Comparison of ENCODE assay signal across 8 cellular contexts in the genomic region with DNA sequence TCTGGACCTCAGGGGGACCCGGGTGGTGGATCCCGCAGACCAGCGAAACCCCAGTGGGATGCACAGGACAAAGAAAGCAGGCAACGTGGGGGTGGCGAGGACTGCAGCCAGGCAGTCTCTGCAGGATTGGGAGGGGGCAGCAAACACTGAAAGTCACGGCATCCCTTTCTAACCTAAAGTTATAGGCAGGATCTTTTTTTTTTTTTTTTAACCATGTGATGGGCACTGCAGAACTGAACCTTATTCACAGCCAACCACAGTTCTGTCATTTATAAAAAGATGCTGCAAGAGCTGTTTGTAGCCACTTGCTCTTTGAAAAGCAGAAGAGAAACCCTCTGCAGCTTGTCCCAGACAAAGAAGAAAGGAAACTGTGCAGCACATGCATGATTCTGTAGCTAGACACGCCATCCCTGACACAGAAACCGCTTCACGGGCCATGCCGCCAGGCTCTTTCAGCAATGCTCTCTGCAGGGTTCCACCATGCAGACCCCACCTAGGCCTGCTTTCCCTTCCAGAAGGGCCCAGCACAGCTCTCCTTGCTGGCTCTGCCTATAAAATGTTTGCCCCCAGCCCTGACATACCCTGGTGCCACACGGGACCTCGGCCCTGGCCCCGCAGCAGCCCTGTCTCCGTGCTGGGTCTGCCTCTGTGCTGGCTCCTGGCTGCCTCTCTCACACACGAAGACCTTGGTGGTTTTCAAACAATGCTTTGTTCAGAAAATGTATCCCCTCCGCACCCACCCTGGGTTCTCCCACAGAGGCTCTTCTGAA.
DNase-seq lines count a peak whose midpoint lies in the region; ATAC-seq and TF ChIP-seq lines count a peak whose summit lies in the region.

No MANE protein-coding gene starts in this region.

- H3K9me3 Mint-ChIP-seq in CD14-positive monocyte: no peaks in the 10 kb centered on the region
- H3K9me3 Mint-ChIP-seq in effector memory CD8-positive, alpha-beta T cell: no peaks in the 10 kb centered on the region
- no peaks in the 10 kb centered on the region for H3K9me3 Mint-ChIP-seq in activated T-helper 1 cell treated with anti-CD3 and anti-CD28 coated beads, Interleukin-12 subunit alpha, Interleukin-12 subunit beta, Interleukin-2, Interleukin-4 antibody, amounts not matched to agents 30 ng/mL and 10 ng/mL and 1 ng/mL, durations not matched to agents 14 hours and 24 hours and 36 hours

- ATAC-seq in GM19372 (IDR thresholded peaks at IDR 0.05; ENCODE audit: low read depth, unreplicated experiment) (peak; percentile 90), HG03196 (IDR thresholded peaks at IDR 0.05; ENCODE audit: unreplicated experiment) (peak; percentile 75)
- ATAC-seq in effector memory CD8-positive, alpha-beta T cell (replicated peaks): no peak

- no peaks in the 10 kb centered on the region for H3K27me3 Mint-ChIP-seq in CD14-positive monocyte (ENCODE audit: low read depth in 3 of 3)
- no peaks in the 10 kb centered on the region for H3K27me3 Mint-ChIP-seq in effector memory CD8-positive, alpha-beta T cell
- H3K27me3 Mint-ChIP-seq in activated T-helper 1 cell treated with anti-CD3 and anti-CD28 coated beads, Interleukin-12 subunit alpha, Interleukin-12 subunit beta, Interleukin-2, Interleukin-4 antibody, amounts not matched to agents 30 ng/mL and 10 ng/mL and 1 ng/mL, durations not matched to agents 14 hours and 24 hours and 36 hours (ENCODE audit: insufficient read depth): no peaks in the 10 kb centered on the region

- H3K36me3 Mint-ChIP-seq in CD14-positive monocyte: peaks cover 22 to 67% of the 10 kb centered on the region in 2 donors
- peaks cover 6% of the 10 kb centered on the region for H3K36me3 Mint-ChIP-seq in effector memory CD8-positive, alpha-beta T cell (ENCODE audit: insufficient read depth)
- peaks cover 10% of the 10 kb centered on the region for H3K36me3 Mint-ChIP-seq in activated T-helper 1 cell treated with anti-CD3 and anti-CD28 coated beads, Interleukin-12 subunit alpha, Interleukin-12 subunit beta, Interleukin-2, Interleukin-4 antibody, amounts not matched to agents 30 ng/mL and 10 ng/mL and 1 ng/mL, durations not matched to agents 14 hours and 24 hours and 36 hours (ENCODE audit: low read depth)

- peak; percentile 66 for DNase-seq in CD14-positive monocyte (ENCODE audit: low spot score)
- DNase-seq in effector memory CD8-positive, alpha-beta T cell: no peak
- DNase-seq in activated T-helper 1 cell treated with anti-CD3 and anti-CD28 coated beads, Interleukin-12 subunit alpha, Interleukin-12 subunit beta, Interleukin-2, Interleukin-4 antibody, amounts not matched to agents 30 ng/mL and 10 ng/mL and 1 ng/mL, durations not matched to agents 14 hours and 24 hours and 36 hours (ENCODE audit: low spot score): no peak
- no peak for DNase-seq in NCI-H146 (lab: John Stamatoyannopoulos, UW)
- no peak for DNase-seq in NCI-H1092 treated with DMSO at 0.1 percent for 48 hours (lab: John Stamatoyannopoulos, UW)
- no peak for DNase-seq in AG08396 (ENCODE audit: low spot score)

- no peak for TF ChIP-seq CTCF in CD14-positive monocyte (IDR thresholded peaks at IDR 0.05)

- peaks cover 43% of the 10 kb centered on the region for H3K4me1 Mint-ChIP-seq in CD14-positive monocyte
- peaks cover 18 to 22% of the 10 kb centered on the region in 2 donors for H3K4me1 Mint-ChIP-seq in effector memory CD8-positive, alpha-beta T cell (ENCODE audit: low read depth in 2 of 2)
- peaks cover 32% of the 10 kb centered on the region for H3K4me1 Mint-ChIP-seq in activated T-helper 1 cell treated with anti-CD3 and anti-CD28 coated beads, Interleukin-12 subunit alpha, Interleukin-12 subunit beta, Interleukin-2, Interleukin-4 antibody, amounts not matched to agents 30 ng/mL and 10 ng/mL and 1 ng/mL, durations not matched to agents 14 hours and 24 hours and 36 hours (ENCODE audit: low read depth)

- H3K4me3 Mint-ChIP-seq in CD14-positive monocyte: peak overlapping the region; percentile 51 to 63
- no peak overlapping the region for H3K4me3 Mint-ChIP-seq in effector memory CD8-positive, alpha-beta T cell
- no peak overlapping the region for H3K4me3 Mint-ChIP-seq in activated T-helper 1 cell treated with anti-CD3 and anti-CD28 coated beads, Interleukin-12 subunit alpha, Interleukin-12 subunit beta, Interleukin-2, Interleukin-4 antibody, amounts not matched to agents 30 ng/mL and 10 ng/mL and 1 ng/mL, durations not matched to agents 14 hours and 24 hours and 36 hours

- H3K27ac Mint-ChIP-seq in CD14-positive monocyte: peak overlapping the region; percentile 87 to 91 (median 89)
- H3K27ac Mint-ChIP-seq in effector memory CD8-positive, alpha-beta T cell: peak overlapping the region; percentile 54 to 71
- no peak overlapping the region for H3K27ac Mint-ChIP-seq in activated T-helper 1 cell treated with anti-CD3 and anti-CD28 coated beads, Interleukin-12 subunit alpha, Interleukin-12 subunit beta, Interleukin-2, Interleukin-4 antibody, amounts not matched to agents 30 ng/mL and 10 ng/mL and 1 ng/mL, durations not matched to agents 14 hours and 24 hours and 36 hours

- intact Hi-C loops in CD14-positive monocyte (cut with micrococcal nuclease): loop anchor here (5.0 to 10.0 kb wide), 2 partner anchors 69 to 324 kb away; partner anchors contain the start of gene APMAP (in 1 of the 2)
- intact Hi-C loops in activated T-helper 1 cell treated with anti-CD3 and anti-CD28 coated beads, Interleukin-12 subunit alpha, Interleukin-12 subunit beta, Interleukin-2, Interleukin-4 antibody, amounts not matched to agents 30 ng/mL and 10 ng/mL and 1 ng/mL, durations not matched to agents 14 hours and 24 hours and 36 hours (cut with micrococcal nuclease): no loop called here

Comparison
In these comparisons a context has a peak if more than half of its experiments do, and no peak if none do; other contexts are left out.
1. H3K4me3 Mint-ChIP-seq: peak in CD14-positive monocyte (2 of 2); none in effector memory CD8-positive, alpha-beta T cell (0 of 2) and activated T-helper 1 cell treated with anti-CD3 and anti-CD28 coated beads, Interleukin-12 subunit alpha, Interleukin-12 subunit beta, Interleukin-2, Interleukin-4 antibody, amounts not matched to agents 30 ng/mL and 10 ng/mL and 1 ng/mL, durations not matched to agents 14 hours and 24 hours and 36 hours (single experiment).